10 cellular contexts compared by ENCODE assay signal in the genomic region with DNA sequence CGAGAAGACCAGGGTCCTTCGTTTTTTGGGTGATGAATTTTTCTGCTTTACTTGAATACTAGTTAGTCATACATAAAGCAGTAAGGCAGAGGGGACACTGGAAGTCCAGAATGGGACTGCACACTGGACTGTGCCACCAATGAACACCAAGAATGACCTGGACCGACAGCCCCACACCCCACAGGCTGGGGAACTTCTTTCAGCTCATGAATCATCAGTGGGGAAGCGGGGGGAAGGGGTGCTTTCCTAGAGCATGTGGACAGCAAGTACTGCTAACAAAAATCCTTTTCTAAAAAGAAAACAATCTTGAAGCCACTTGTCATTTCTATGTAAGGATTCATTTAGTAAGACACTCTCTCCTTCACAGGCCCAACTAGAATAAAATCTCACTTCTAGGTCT.
A peak's percentile ranks its signal among the peaks of the same experiment; 100 is the strongest.
DNase-seq lines count a peak whose midpoint lies in the region; ATAC-seq and TF ChIP-seq lines count a peak whose summit lies in the region.
"Had no signal": no experiment of that assay in that cellular context is flagged by ENCODE, and none has a peak within 500 bp of the region (broad histone marks: within the 10 kb centered on the region; RNA-seq: fewer than 3 reads in every experiment).

No MANE protein-coding gene starts in this region.

- H3K4me3 ChIP-seq in endodermal cell (ENCODE audit: low read length) (no peak overlapping the region), right cardiac atrium (ENCODE audit: low read length) (no peak overlapping the region)
- H3K4me3 ChIP-seq: BLaER1 had no signal

- no peak overlapping the region for H3K4me3 Mint-ChIP-seq in endodermal cell
- peak overlapping the region; percentile 60 for H3K4me3 Mint-ChIP-seq in stimulated activated effector memory CD8-positive, alpha-beta T cell treated with anti-CD3 and anti-CD28 coated beads, Interleukin-12 subunit alpha, Interleukin-12 subunit beta, amount 100 ng/mL, for 72 hours
- H3K4me3 Mint-ChIP-seq: WTC11 had no signal

- WGBS in endodermal cell (ENCODE audit: insufficient coverage in 1 of 2, insufficient read length in 1 of 2), 2 experiments, result 80 to 86% methylated on average over 1 to 4 of the region's 4 CpGs
- WGBS in right cardiac atrium, result 83% methylated on average over 4 of the region's 4 CpGs

- ATAC-seq in stimulated activated effector memory CD8-positive, alpha-beta T cell treated with anti-CD3 and anti-CD28 coated beads, Interleukin-12 subunit alpha, Interleukin-12 subunit beta, amount 100 ng/mL, for 72 hours, result peak; percentile 77
- no peak for ATAC-seq in right cardiac atrium

- H3K27me3 Mint-ChIP-seq in endodermal cell (ENCODE audit: insufficient read depth), result no peaks in the 10 kb centered on the region

- H3K36me3 ChIP-seq in endodermal cell (ENCODE audit: control insufficient read depth, insufficient read depth, low read length), result no peaks in the 10 kb centered on the region

- H3K27me3 ChIP-seq in endodermal cell (ENCODE audit: control insufficient read depth, insufficient read depth, low read length, poor library complexity, severe bottlenecking) (no peaks in the 10 kb centered on the region), right cardiac atrium (ENCODE audit: control insufficient read depth, insufficient read depth) (no peaks in the 10 kb centered on the region)
- H3K27me3 ChIP-seq: BLaER1 had no signal

- no peak overlapping the region for H3K27ac Mint-ChIP-seq in endodermal cell
- peak overlapping the region; percentile 75 for H3K27ac Mint-ChIP-seq in stimulated activated effector memory CD8-positive, alpha-beta T cell treated with anti-CD3 and anti-CD28 coated beads, Interleukin-12 subunit alpha, Interleukin-12 subunit beta, amount 100 ng/mL, for 72 hours

- peaks cover 2% of the 10 kb centered on the region for H3K36me3 Mint-ChIP-seq in endodermal cell (ENCODE audit: low read depth)
- no peaks in the 10 kb centered on the region for H3K36me3 Mint-ChIP-seq in stimulated activated effector memory CD8-positive, alpha-beta T cell treated with anti-CD3 and anti-CD28 coated beads, Interleukin-12 subunit alpha, Interleukin-12 subunit beta, amount 100 ng/mL, for 72 hours
- H3K36me3 Mint-ChIP-seq: WTC11 had no signal

- H3K27ac ChIP-seq in endodermal cell (ENCODE audit: low read depth, low read length), result peak overlapping the region; percentile 13
- no peak overlapping the region for H3K27ac ChIP-seq in right cardiac atrium (ENCODE audit: low read length)
- H3K27ac ChIP-seq: BLaER1 had no signal

- H3K9ac ChIP-seq in endodermal cell (ENCODE audit: extremely low read depth, low read length, poor library complexity, severe bottlenecking), result no peak overlapping the region
- H3K9ac ChIP-seq: BLaER1 had no signal

- H3K4me1 Mint-ChIP-seq in endodermal cell, result peaks cover 10% of the 10 kb centered on the region
- peaks cover 25% of the 10 kb centered on the region for H3K4me1 Mint-ChIP-seq in stimulated activated effector memory CD8-positive, alpha-beta T cell treated with anti-CD3 and anti-CD28 coated beads, Interleukin-12 subunit alpha, Interleukin-12 subunit beta, amount 100 ng/mL, for 72 hours

- no peaks in the 10 kb centered on the region for H3K9me3 ChIP-seq in endodermal cell (ENCODE audit: control insufficient read depth, low read length)
- no peaks in the 10 kb centered on the region for H3K9me3 ChIP-seq in right cardiac atrium (ENCODE audit: control insufficient read depth, low read length)

- no peaks in the 10 kb centered on the region for H3K9me3 Mint-ChIP-seq in endodermal cell
- H3K9me3 Mint-ChIP-seq in stimulated activated effector memory CD8-positive, alpha-beta T cell treated with anti-CD3 and anti-CD28 coated beads, Interleukin-12 subunit alpha, Interleukin-12 subunit beta, amount 100 ng/mL, for 72 hours, result no peaks in the 10 kb centered on the region
- H3K9me3 Mint-ChIP-seq: WTC11 had no signal

- H3K4me1 ChIP-seq in endodermal cell (ENCODE audit: control insufficient read depth, insufficient read depth, low read length), result no peaks in the 10 kb centered on the region
- H3K4me1 ChIP-seq in right cardiac atrium (ENCODE audit: control insufficient read depth, insufficient read depth, low read length), result no peaks in the 10 kb centered on the region

- DNase-seq in activated CD4-positive, alpha-beta T cell treated with anti-CD3 and anti-CD28 coated beads, Interleukin-2, amount 50 U/mL, for 48 hours, result peak; percentile 23 to 43
- DNase-seq in activated CD4-positive, alpha-beta T cell treated with anti-CD3 and anti-CD28 coated beads, Interleukin-2, amount 50 U/mL, for 4 hours, result no peak
- DNase-seq in LHCN-M2 (ENCODE audit: low read depth) (peak; percentile 38), endodermal cell (no peak), GM19238 (ENCODE audit: insufficient read length, low spot score) (no peak), foreskin melanocyte (no peak), right cardiac atrium (no peak)
- peak in 1 of 2 donors; percentile 66 for DNase-seq in stimulated activated effector memory CD8-positive, alpha-beta T cell treated with anti-CD3 and anti-CD28 coated beads, Interleukin-12 subunit alpha, Interleukin-12 subunit beta, amount 100 ng/mL, for 72 hours (ENCODE audit: low spot score in 2 of 2)

- TF ChIP-seq CTCF in endodermal cell (conservative IDR thresholded peaks at IDR 0.05), result no peak

- intact Hi-C loops in right cardiac atrium (cut with DNase I), result no loop called here

Comparison
In these comparisons a context has a peak if more than half of its experiments do, and no peak if none do; other contexts are left out.
1. DNase-seq: peak in activated CD4-positive, alpha-beta T cell treated with anti-CD3 and anti-CD28 coated beads, Interleukin-2, amount 50 U/mL, for 48 hours (2 of 2) and LHCN-M2 (single experiment); none in activated CD4-positive, alpha-beta T cell treated with anti-CD3 and anti-CD28 coated beads, Interleukin-2, amount 50 U/mL, for 4 hours (0 of 2), endodermal cell (single experiment), GM19238 (single experiment), foreskin melanocyte (single experiment) and right cardiac atrium (0 of 3).